ENCODE assay signal across 1 cellular context in the genomic region with DNA sequence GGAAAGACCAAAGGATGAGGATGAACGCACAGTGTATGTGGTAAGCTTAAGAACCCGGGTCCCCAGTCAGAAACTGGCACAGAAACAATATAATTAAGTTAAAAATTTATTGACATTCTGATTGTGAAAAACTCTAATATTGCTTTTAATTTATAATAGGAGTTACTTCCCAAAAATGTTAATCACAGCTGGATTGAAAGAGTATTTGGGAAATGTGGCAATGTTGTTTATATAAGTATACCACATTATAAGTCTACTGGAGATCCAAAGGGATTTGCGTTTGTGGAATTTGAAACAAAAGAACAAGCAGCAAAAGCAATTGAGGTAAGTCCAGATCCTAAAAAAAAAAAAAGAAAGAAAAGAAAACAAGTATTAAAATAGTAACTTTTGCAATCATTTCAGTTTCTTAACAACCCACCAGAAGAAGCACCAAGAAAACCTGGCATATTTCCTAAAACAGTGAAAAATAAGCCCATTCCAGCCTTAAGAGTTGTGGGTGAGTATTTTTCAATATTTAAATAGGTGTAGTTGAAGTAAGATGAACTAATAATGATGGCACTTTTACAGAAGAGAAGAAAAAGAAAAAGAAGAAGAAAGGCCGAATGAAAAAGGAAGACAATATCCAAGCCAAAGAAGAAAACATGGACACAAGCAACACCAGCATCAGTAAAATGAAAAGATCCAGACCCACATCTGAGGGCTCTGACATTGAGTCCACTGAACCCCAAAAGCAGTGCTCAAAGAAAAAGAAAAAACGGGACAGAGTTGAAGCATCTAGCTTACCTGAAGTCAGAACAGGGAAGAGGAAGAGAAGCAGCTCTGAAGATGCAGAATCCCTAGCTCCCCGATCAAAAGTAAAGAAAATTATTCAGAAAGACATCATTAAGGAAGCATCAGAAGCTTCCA.
TF ChIP-seq lines count a peak whose summit lies in the region.

No MANE protein-coding gene starts in this region.

TF ChIP-seq in WTC11, 78 proteins besides CTCF, POLR2A, EP300 and RAD21 (continued from another document):
- TF ChIP-seq ZMAT4 (CRISPR knock-in tag; IDR thresholded peaks at IDR 0.05) (0 out of 2 replicates have a peak, but pooled peaks have one; percentile 35), ZNF232 (CRISPR knock-in tag; IDR thresholded peaks at IDR 0.05) (0 out of 2 replicates have a peak, but pooled peaks have one; percentile 15), KAT7 (CRISPR knock-in tag; IDR thresholded peaks at IDR 0.05; ENCODE audit: borderline replicate concordance) (no peak; the same call in 1 of the 2 replicates), SP1 (CRISPR knock-in tag; conservative IDR thresholded peaks at IDR 0.05) (no peak), ZNF671 (CRISPR knock-in tag; IDR thresholded peaks at IDR 0.05) (no peak; the same call in 1 of the 2 replicates), OVOL2 (CRISPR knock-in tag; IDR thresholded peaks at IDR 0.05; ENCODE audit: borderline replicate concordance) (no peak), JUN (CRISPR knock-in tag; IDR thresholded peaks at IDR 0.05) (0 out of 2 replicates have a peak, but pooled peaks have one; percentile 16)
- TF ChIP-seq, protein P1, sequence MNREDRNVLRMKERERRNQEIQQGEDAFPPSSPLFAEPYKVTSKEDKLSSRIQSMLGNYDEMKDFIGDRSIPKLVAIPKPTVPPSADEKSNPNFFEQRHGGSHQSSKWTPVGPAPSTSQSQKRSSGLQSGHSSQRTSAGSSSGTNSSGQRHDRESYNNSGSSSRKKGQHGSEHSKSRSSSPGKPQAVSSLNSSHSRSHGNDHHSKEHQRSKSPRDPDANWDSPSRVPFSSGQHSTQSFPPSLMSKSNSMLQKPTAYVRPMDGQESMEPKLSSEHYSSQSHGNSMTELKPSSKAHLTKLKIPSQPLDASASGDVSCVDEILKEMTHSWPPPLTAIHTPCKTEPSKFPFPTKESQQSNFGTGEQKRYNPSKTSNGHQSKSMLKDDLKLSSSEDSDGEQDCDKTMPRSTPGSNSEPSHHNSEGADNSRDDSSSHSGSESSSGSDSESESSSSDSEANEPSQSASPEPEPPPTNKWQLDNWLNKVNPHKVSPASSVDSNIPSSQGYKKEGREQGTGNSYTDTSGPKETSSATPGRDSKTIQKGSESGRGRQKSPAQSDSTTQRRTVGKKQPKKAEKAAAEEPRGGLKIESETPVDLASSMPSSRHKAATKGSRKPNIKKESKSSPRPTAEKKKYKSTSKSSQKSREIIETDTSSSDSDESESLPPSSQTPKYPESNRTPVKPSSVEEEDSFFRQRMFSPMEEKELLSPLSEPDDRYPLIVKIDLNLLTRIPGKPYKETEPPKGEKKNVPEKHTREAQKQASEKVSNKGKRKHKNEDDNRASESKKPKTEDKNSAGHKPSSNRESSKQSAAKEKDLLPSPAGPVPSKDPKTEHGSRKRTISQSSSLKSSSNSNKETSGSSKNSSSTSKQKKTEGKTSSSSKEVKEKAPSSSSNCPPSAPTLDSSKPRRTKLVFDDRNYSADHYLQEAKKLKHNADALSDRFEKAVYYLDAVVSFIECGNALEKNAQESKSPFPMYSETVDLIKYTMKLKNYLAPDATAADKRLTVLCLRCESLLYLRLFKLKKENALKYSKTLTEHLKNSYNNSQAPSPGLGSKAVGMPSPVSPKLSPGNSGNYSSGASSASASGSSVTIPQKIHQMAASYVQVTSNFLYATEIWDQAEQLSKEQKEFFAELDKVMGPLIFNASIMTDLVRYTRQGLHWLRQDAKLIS (CRISPR knock-in tag; IDR thresholded peaks at IDR 0.05; ENCODE audit: borderline replicate concordance) = peak; percentile 87; the same call in 1 of the 2 replicates
- TF ChIP-seq, protein P2, sequence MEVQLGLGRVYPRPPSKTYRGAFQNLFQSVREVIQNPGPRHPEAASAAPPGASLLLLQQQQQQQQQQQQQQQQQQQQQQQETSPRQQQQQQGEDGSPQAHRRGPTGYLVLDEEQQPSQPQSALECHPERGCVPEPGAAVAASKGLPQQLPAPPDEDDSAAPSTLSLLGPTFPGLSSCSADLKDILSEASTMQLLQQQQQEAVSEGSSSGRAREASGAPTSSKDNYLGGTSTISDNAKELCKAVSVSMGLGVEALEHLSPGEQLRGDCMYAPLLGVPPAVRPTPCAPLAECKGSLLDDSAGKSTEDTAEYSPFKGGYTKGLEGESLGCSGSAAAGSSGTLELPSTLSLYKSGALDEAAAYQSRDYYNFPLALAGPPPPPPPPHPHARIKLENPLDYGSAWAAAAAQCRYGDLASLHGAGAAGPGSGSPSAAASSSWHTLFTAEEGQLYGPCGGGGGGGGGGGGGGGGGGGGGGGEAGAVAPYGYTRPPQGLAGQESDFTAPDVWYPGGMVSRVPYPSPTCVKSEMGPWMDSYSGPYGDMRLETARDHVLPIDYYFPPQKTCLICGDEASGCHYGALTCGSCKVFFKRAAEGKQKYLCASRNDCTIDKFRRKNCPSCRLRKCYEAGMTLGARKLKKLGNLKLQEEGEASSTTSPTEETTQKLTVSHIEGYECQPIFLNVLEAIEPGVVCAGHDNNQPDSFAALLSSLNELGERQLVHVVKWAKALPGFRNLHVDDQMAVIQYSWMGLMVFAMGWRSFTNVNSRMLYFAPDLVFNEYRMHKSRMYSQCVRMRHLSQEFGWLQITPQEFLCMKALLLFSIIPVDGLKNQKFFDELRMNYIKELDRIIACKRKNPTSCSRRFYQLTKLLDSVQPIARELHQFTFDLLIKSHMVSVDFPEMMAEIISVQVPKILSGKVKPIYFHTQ (CRISPR knock-in tag; IDR thresholded peaks at IDR 0.05) = peak; percentile 81; the same call in 1 of the 2 replicates
